10 cellular contexts compared by ENCODE assay signal in the genomic region with DNA sequence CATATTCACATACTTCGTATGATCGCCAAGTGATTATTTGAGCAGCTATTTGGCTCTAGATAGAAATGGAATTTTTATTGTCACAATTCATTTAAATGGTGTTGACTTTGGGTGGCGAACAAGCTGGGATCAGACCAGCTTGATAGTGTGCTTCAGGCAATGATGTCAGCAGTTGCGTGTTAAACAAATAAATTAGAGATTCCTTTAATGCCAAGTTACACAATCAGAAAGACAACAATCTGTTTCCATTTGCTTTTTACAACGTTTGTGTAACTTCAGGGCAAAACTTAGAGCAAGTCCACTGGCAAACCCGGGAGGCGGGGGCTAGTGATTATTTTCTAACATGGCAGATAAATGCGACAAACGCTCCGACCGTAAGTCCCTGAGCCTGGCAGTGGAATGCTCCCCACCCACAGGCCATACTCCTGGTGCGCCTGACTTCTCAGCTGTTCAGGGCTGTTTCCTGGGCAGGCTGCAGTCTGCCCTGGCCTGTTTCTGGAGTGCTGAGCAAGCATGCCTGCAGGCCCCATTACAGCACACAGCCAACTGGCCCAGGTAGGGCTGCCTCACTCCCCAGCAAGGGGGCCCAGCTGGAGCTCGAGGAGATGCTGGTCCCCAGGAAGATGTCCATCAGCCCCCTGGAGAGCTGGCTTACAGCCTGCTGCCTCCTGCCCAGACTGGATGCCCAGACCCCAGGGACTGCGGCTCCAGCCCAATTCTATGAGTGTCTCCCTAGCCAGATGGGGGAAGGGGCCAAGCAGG.
A peak's percentile ranks its signal among the peaks of the same experiment; 100 is the strongest.
DNase-seq lines count a peak whose midpoint lies in the region; ATAC-seq, FAIRE-seq and TF ChIP-seq lines count a peak whose summit lies in the region.
"Had no signal": no experiment of that assay in that cellular context is flagged by ENCODE, and none has a peak within 500 bp of the region (broad histone marks: within the 10 kb centered on the region; RNA-seq: fewer than 3 reads in every experiment).

No MANE protein-coding gene starts in this region.

- POLR2A ChIA-PET in H1 (lab: Charles Lee; ENCODE audit: partially characterized antibody): no interaction called here

- no peak for FAIRE-seq in H1 (lab: Jason Lieb, UNC)

- no peak overlapping the region for H3K23ac ChIP-seq in H1 (ENCODE audit: insufficient read length)

- H3K27ac Mint-ChIP-seq in mesothelial cell of epicardium (peak overlapping the region; percentile 94), CD14-positive monocyte (peak overlapping the region in 1 of 7 donors; percentile 58)

- H3K9me3 Mint-ChIP-seq in mesothelial cell of epicardium: peaks cover 3% of the 10 kb centered on the region
- H3K9me3 Mint-ChIP-seq in CD14-positive monocyte: peaks cover 0 to 4% (median 0%) of the 10 kb centered on the region in 7 donors

- H3K18ac ChIP-seq in H1 (ENCODE audit: extremely low read depth, low read length): no peak overlapping the region

- no peaks in the 10 kb centered on the region for H3K9me3 ChIP-seq in BE2C
- H3K9me3 ChIP-seq in H1 (ENCODE audit: insufficient read depth in 2 of 2, low read depth in 1 of 2, low read length in 1 of 2): no peaks in the 10 kb centered on the region

- H3K27me3 Mint-ChIP-seq in mesothelial cell of epicardium (ENCODE audit: low read depth) (no peaks in the 10 kb centered on the region), CD14-positive monocyte (ENCODE audit: low read depth in 3 of 3) (peaks cover 0 to 3% (median 0%) of the 10 kb centered on the region in 3 donors)

- H2AFZ ChIP-seq in H1 (ENCODE audit: low read length): no peak overlapping the region

- H3K4me1 Mint-ChIP-seq in mesothelial cell of epicardium (peaks cover 36% of the 10 kb centered on the region), CD14-positive monocyte (peaks cover 33% of the 10 kb centered on the region)

- no peak overlapping the region for H2BK15ac ChIP-seq in H1 (ENCODE audit: low read length)

- H3K27me3 ChIP-seq in BE2C (no peaks in the 10 kb centered on the region), H1 (replicated peaks in 1 of 4; ENCODE audit: control insufficient read depth in 3 of 4, extremely low read depth in 1 of 4, insufficient read depth in 3 of 4, low read length in 3 of 4) (no peaks in the 10 kb centered on the region)

- no peak for ATAC-seq in HG03342 (IDR thresholded peaks at IDR 0.05; ENCODE audit: unreplicated experiment)

- 86% methylated on average over 13 of the region's 14 CpGs; no CpG with 5 or more reads in 1 of the 2 experiments for WGBS in H1 (ENCODE audit: extremely low coverage in 1 of 2, insufficient coverage in 1 of 2, insufficient read length in 1 of 2, insufficient replicate concordance in 2 of 2, low coverage in 1 of 2, low lambda C conversion rate in 2 of 2, missing lambda C conversion rate in 1 of 2), 2 experiments

- H2BK120ac ChIP-seq in H1 (replicated peaks; ENCODE audit: low read depth, low read length): no peak overlapping the region

- peak overlapping the region; percentile 13 for H4K5ac ChIP-seq in H1 (ENCODE audit: insufficient read length, low read depth, low read length)

- H3K4me1 ChIP-seq in BE2C (peaks cover 12% of the 10 kb centered on the region), H1 (replicated peaks in 1 of 4; ENCODE audit: control insufficient read depth in 3 of 4, insufficient read depth in 4 of 4, low read length in 3 of 4) (peaks cover 0 to 5% (median 0%) of the 10 kb centered on the region in 4 experiments; a peak in 2 of 7 replicates)

- no peak overlapping the region for H2BK12ac ChIP-seq in H1 (ENCODE audit: low read depth, low read length)

- H4K8ac ChIP-seq in H1 (ENCODE audit: extremely low read depth, insufficient read depth, low read length): no peak overlapping the region

- no peak overlapping the region for H4K91ac ChIP-seq in H1 (replicated peaks; ENCODE audit: insufficient read length, low read length)

- no peak overlapping the region for H2AK5ac ChIP-seq in H1 (ENCODE audit: low read depth, low read length)

- TF ChIP-seq EP300 in H1 (IDR thresholded peaks at IDR 0.05; ENCODE audit: borderline replicate concordance in 1 of 2, low read depth in 2 of 2, low read length in 2 of 2): no peak

- H3K4me3 Mint-ChIP-seq in mesothelial cell of epicardium: no peak overlapping the region
- no peak overlapping the region for H3K4me3 Mint-ChIP-seq in CD14-positive monocyte

- CTCF ChIA-PET in H1 (lab: Charles Lee; ENCODE audit: partially characterized antibody): interaction anchor here (1.5 kb wide), 1 partner anchor 90 kb away, joined by 4 read pairs; no protein-coding TSS in a partner anchor

- H2BK20ac ChIP-seq in H1 (ENCODE audit: low read length): no peak overlapping the region

- H3K14ac ChIP-seq in H1 (ENCODE audit: insufficient read length): no peak overlapping the region

- no peaks in the 10 kb centered on the region for H3K36me3 Mint-ChIP-seq in mesothelial cell of epicardium
- peaks cover under 1 to 6% of the 10 kb centered on the region in 2 donors for H3K36me3 Mint-ChIP-seq in CD14-positive monocyte

- H3K36me3 ChIP-seq in BE2C: no peaks in the 10 kb centered on the region
- H3K36me3 ChIP-seq in H1 (ENCODE audit: control insufficient read depth in 2 of 4, insufficient read depth in 4 of 4, low read length in 3 of 4): no peaks in the 10 kb centered on the region

- peak; percentile 26 for DNase-seq in BE2C
- peak; percentile 59 for DNase-seq in NCI-H446 treated with DMSO at 0.1 percent for 48 hours (lab: John Stamatoyannopoulos, UW)
- peak in 1 of 2 experiments; percentile 49 for DNase-seq in H1 (ENCODE audit: low read depth in 1 of 2, low spot score in 2 of 2)
- DNase-seq in mesothelial cell of epicardium (ENCODE audit: low spot score in 2 of 2, unreplicated experiment in 2 of 2): peak in 1 of 2 experiments; percentile 43
- no peak for DNase-seq in NOMO-1 (lab: John Stamatoyannopoulos, UW; ENCODE audit: unreplicated experiment in 2 of 2)
- no peak for DNase-seq in CD14-positive monocyte (ENCODE audit: low spot score)
- no peak for DNase-seq in GM10266 (ENCODE audit: extremely low spot score)
- DNase-seq: activated T-cell treated with anti-CD3 and anti-CD28 coated beads for 4 hours, erythroblast had no signal

- TF ChIP-seq CTCF in BE2C (IDR thresholded peaks at IDR 0.05; ENCODE audit: low read depth, low read length) (no peak), H1 (IDR thresholded peaks at IDR 0.05; ENCODE audit: control extremely low read depth in 1 of 3, insufficient read depth in 1 of 3, low read depth in 1 of 3, low read length in 3 of 3) (no peak), mesothelial cell of epicardium (IDR thresholded peaks at IDR 0.05; ENCODE audit: unreplicated experiment) (no peak), CD14-positive monocyte (IDR thresholded peaks at IDR 0.05) (no peak), GM10266 (IDR thresholded peaks at IDR 0.05; ENCODE audit: control insufficient read depth, insufficient read depth, low read depth, missing control alignments) (no peak)

- no peaks in the 10 kb centered on the region for H3K23me2 ChIP-seq in H1 (ENCODE audit: low read depth, low read length)

- TF ChIP-seq RAD21 in H1 (IDR thresholded peaks at IDR 0.05 in 1 of 2, conservative IDR thresholded peaks at IDR 0.05 in 1 of 2; ENCODE audit: low read depth in 2 of 2, low read length in 2 of 2): no peak

- no peaks in the 10 kb centered on the region for H3K79me1 ChIP-seq in H1 (ENCODE audit: low read depth, low read length)

- TF ChIP-seq POLR2A in H1 (IDR thresholded peaks at IDR 0.05; ENCODE audit: control extremely low read depth in 1 of 2, low read depth in 2 of 2, low read length in 2 of 2): no peak

- H3K4me2 ChIP-seq in H1 (ENCODE audit: insufficient read depth in 1 of 2, low read depth in 2 of 2, low read length in 2 of 2): no peak overlapping the region

- H2BK5ac ChIP-seq in H1 (ENCODE audit: low read depth, low read length): peak overlapping the region; percentile 30; the same call in 1 of the 2 replicates

- no peaks in the 10 kb centered on the region for H4K20me1 ChIP-seq in H1 (replicated peaks in 1 of 2; ENCODE audit: control insufficient read depth in 1 of 2, insufficient read depth in 2 of 2, low read length in 2 of 2)

- H3K4me3 ChIP-seq in BE2C (ENCODE audit: low read depth, low read length) (no peak overlapping the region), H1 (ENCODE audit: extremely low read depth in 1 of 4, insufficient read depth in 2 of 4, low read depth in 3 of 4, low read length in 4 of 4) (no peak overlapping the region)

- no peak overlapping the region for H3K27ac ChIP-seq in H1 (ENCODE audit: low read depth, low read length)

- H3K9ac ChIP-seq in H1 (replicated peaks in 1 of 4; ENCODE audit: extremely low read depth in 1 of 4, low read depth in 3 of 4, low read length in 3 of 4): no peak overlapping the region

- intact Hi-C loops in CD14-positive monocyte (cut with micrococcal nuclease): loop anchor here in 1 of 2 donors (10.0 kb wide), 1 partner anchor 51 kb away; no protein-coding TSS in a partner anchor

- H3K56ac ChIP-seq in H1 (replicated peaks; ENCODE audit: insufficient read length, low read depth, low read length): no peak overlapping the region

- H3K4ac ChIP-seq in H1 (replicated peaks; ENCODE audit: insufficient read length, low read depth, low read length): no peak overlapping the region

- no peaks in the 10 kb centered on the region for H3K79me2 ChIP-seq in H1 (ENCODE audit: control insufficient read depth in 1 of 2, insufficient read depth in 2 of 2, low read length in 2 of 2)

TF ChIP-seq in H1, 55 proteins besides CTCF, POLR2A, EP300 and RAD21:
- TF ChIP-seq CEBPB (IDR thresholded peaks at IDR 0.05; ENCODE audit: low read depth, low read length) (no peak), CHD2 (IDR thresholded peaks at IDR 0.05; ENCODE audit: low read length) (no peak), TEAD4 (IDR thresholded peaks at IDR 0.05; ENCODE audit: low read depth, low read length) (no peak), FOSL1 (IDR thresholded peaks at IDR 0.05; ENCODE audit: insufficient read depth, low read depth, low read length) (no peak), TAF1 (IDR thresholded peaks at IDR 0.05; ENCODE audit: low read depth, low read length) (no peak), BACH1 (IDR thresholded peaks at IDR 0.05; ENCODE audit: low read length) (no peak), RBBP5 (IDR thresholded peaks at IDR 0.05; ENCODE audit: borderline replicate concordance, low read depth, low read length) (no peak), SIN3A (conservative IDR thresholded peaks at IDR 0.05 in 1 of 2, IDR thresholded peaks at IDR 0.05 in 1 of 2; ENCODE audit: low read depth in 1 of 2, low read length in 2 of 2) (no peak), KDM5A (IDR thresholded peaks at IDR 0.05; ENCODE audit: low read length) (no peak)
- TF ChIP-seq, protein P1, sequence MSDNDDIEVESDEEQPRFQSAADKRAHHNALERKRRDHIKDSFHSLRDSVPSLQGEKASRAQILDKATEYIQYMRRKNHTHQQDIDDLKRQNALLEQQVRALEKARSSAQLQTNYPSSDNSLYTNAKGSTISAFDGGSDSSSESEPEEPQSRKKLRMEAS (IDR thresholded peaks at IDR 0.05): no peak

Comparison
In these comparisons a context has a peak if more than half of its experiments do, and no peak if none do; other contexts are left out.
1. DNase-seq: peak in BE2C (single experiment) and NCI-H446 treated with DMSO at 0.1 percent for 48 hours (single experiment); none in NOMO-1 (0 of 2), CD14-positive monocyte (single experiment) and GM10266 (single experiment).